ENCODE assay signal across 1 cellular context in genomic region chr16:53084736-53085538, GRCh38.
TF ChIP-seq lines count a peak whose summit lies in the region.

No MANE protein-coding gene starts in this region.

TF ChIP-seq in GM23338, 12 proteins besides CTCF, POLR2A, EP300 and RAD21:
- TF ChIP-seq, protein P1, sequence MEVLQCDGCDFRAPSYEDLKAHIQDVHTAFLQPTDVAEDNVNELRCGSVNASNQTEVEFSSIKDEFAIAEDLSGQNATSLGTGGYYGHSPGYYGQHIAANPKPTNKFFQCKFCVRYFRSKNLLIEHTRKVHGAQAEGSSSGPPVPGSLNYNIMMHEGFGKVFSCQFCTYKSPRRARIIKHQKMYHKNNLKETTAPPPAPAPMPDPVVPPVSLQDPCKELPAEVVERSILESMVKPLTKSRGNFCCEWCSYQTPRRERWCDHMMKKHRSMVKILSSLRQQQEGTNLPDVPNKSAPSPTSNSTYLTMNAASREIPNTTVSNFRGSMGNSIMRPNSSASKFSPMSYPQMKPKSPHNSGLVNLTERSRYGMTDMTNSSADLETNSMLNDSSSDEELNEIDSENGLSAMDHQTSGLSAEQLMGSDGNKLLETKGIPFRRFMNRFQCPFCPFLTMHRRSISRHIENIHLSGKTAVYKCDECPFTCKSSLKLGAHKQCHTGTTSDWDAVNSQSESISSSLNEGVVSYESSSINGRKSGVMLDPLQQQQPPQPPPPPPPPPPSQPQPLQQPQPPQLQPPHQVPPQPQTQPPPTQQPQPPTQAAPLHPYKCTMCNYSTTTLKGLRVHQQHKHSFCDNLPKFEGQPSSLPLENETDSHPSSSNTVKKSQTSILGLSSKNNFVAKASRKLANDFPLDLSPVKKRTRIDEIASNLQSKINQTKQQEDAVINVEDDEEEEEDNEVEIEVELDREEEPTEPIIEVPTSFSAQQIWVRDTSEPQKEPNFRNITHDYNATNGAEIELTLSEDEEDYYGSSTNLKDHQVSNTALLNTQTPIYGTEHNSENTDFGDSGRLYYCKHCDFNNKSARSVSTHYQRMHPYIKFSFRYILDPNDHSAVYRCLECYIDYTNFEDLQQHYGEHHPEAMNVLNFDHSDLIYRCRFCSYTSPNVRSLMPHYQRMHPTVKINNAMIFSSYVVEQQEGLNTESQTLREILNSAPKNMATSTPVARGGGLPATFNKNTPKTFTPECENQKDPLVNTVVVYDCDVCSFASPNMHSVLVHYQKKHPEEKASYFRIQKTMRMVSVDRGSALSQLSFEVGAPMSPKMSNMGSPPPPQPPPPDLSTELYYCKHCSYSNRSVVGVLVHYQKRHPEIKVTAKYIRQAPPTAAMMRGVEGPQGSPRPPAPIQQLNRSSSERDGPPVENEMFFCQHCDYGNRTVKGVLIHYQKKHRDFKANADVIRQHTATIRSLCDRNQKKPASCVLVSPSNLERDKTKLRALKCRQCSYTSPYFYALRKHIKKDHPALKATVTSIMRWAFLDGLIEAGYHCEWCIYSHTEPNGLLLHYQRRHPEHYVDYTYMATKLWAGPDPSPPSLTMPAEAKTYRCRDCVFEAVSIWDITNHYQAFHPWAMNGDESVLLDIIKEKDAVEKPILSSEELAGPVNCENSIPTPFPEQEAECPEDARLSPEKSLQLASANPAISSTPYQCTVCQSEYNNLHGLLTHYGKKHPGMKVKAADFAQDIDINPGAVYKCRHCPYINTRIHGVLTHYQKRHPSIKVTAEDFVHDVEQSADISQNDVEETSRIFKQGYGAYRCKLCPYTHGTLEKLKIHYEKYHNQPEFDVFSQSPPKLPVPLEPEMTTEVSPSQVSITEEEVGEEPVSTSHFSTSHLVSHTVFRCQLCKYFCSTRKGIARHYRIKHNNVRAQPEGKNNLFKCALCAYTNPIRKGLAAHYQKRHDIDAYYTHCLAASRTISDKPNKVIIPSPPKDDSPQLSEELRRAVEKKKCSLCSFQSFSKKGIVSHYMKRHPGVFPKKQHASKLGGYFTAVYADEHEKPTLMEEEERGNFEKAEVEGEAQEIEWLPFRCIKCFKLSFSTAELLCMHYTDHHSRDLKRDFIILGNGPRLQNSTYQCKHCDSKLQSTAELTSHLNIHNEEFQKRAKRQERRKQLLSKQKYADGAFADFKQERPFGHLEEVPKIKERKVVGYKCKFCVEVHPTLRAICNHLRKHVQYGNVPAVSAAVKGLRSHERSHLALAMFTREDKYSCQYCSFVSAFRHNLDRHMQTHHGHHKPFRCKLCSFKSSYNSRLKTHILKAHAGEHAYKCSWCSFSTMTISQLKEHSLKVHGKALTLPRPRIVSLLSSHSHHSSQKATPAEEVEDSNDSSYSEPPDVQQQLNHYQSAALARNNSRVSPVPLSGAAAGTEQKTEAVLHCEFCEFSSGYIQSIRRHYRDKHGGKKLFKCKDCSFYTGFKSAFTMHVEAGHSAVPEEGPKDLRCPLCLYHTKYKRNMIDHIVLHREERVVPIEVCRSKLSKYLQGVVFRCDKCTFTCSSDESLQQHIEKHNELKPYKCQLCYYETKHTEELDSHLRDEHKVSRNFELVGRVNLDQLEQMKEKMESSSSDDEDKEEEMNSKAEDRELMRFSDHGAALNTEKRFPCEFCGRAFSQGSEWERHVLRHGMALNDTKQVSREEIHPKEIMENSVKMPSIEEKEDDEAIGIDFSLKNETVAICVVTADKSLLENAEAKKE (CRISPR knock-in tag; IDR thresholded peaks at IDR 0.05) = no peak
- TF ChIP-seq STAT1 (IDR thresholded peaks at IDR 0.05; ENCODE audit: unreplicated experiment) (no peak), CREB1 (CRISPR knock-in tag; IDR thresholded peaks at IDR 0.05; ENCODE audit: low read depth) (no peak), JUNB (IDR thresholded peaks at IDR 0.05; ENCODE audit: unreplicated experiment) (no peak), NANOG (IDR thresholded peaks at IDR 0.05; ENCODE audit: borderline replicate concordance) (no peak), EZH2phosphoT487 (IDR thresholded peaks at IDR 0.05; ENCODE audit: unreplicated experiment) (no peak)
